ENCODE assay signal across 15 cellular contexts in the genomic region with DNA sequence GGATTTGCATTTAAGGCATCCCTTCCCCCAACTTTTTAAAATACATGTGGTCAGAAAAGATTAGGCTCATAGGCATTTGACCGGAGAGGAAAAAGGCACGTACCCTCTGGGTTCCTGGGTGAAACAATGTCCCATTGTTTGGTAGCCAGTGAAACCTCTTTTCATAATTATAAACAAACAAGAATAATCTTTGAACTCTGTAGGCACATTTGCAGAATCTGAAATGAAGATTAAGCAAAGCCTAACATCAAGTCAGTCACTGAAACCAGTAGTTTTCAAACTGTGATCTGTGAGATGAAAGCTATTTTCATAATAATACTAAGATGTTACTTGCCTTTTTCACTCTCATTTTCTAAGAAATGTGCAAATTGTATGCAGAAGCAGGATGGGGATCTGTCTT.
A peak's percentile ranks its signal among the peaks of the same experiment; 100 is the strongest.
DNase-seq lines count a peak whose midpoint lies in the region; ATAC-seq and TF ChIP-seq lines count a peak whose summit lies in the region.
"Had no signal": no experiment of that assay in that cellular context is flagged by ENCODE, and none has a peak within 500 bp of the region (broad histone marks: within the 10 kb centered on the region; RNA-seq: fewer than 3 reads in every experiment).

No MANE protein-coding gene starts in this region.

- H3K4me3 Mint-ChIP-seq in stimulated activated naive CD8-positive, alpha-beta T cell treated with anti-CD3 and anti-CD28 coated beads, Interleukin-15, amount 100 ng/mL, for 72 hours, result peak overlapping the region in 1 of 2 donors; percentile 30
- H3K4me3 Mint-ChIP-seq in stimulated activated naive B cell treated with anti-CD40 and anti-IgM and Interleukin-4, amounts not matched to agents 10 μg/mL and 1 μg/mL and 100 μg/mL, for 72 hours, result no peak overlapping the region
- H3K4me3 Mint-ChIP-seq: activated B cell treated with CpG ODN at 0.5 μM for 24 hours, HFFc6, natural killer cell had no signal

- H3K9me3 ChIP-seq in BE2C, result no peaks in the 10 kb centered on the region

- TF ChIP-seq CTCF in BE2C (IDR thresholded peaks at IDR 0.05; ENCODE audit: low read depth, low read length), result no peak

- H3K36me3 Mint-ChIP-seq in stimulated activated naive B cell treated with anti-CD40 and anti-IgM and Interleukin-4, amounts not matched to agents 10 μg/mL and 1 μg/mL and 100 μg/mL, for 72 hours, result peaks cover 2 to 7% of the 10 kb centered on the region in 2 donors
- H3K36me3 Mint-ChIP-seq: natural killer cell had no signal

- H3K27ac Mint-ChIP-seq in stimulated activated naive CD8-positive, alpha-beta T cell treated with anti-CD3 and anti-CD28 coated beads, Interleukin-15, amount 100 ng/mL, for 72 hours, result peak overlapping the region in 1 of 2 donors; percentile 25
- no peak overlapping the region for H3K27ac Mint-ChIP-seq in stimulated activated naive B cell treated with anti-CD40 and anti-IgM and Interleukin-4, amounts not matched to agents 10 μg/mL and 1 μg/mL and 100 μg/mL, for 72 hours
- H3K27ac Mint-ChIP-seq: HFFc6, natural killer cell had no signal

- no peaks in the 10 kb centered on the region; the same call in 1 of the 2 replicates for H3K4me1 ChIP-seq in BE2C

- H3K4me3 ChIP-seq in BE2C (ENCODE audit: low read depth, low read length), result no peak overlapping the region
- H3K4me3 ChIP-seq: skin epidermis had no signal

- no peaks in the 10 kb centered on the region for H3K36me3 ChIP-seq in BE2C

- ATAC-seq in stimulated activated naive CD8-positive, alpha-beta T cell treated with anti-CD3 and anti-CD28 coated beads, Interleukin-15, amount 100 ng/mL, for 72 hours, result peak; percentile 69
- ATAC-seq in stimulated activated naive CD8-positive, alpha-beta T cell treated with anti-CD3 and anti-CD28 coated beads, Interleukin-15, Interleukin-2, amounts not matched to agents 100 U/mL and 50 U/mL, for 24 hours, result no peak
- ATAC-seq in stimulated activated naive B cell treated with anti-CD40 and anti-IgM and Interleukin-4, amounts not matched to agents 10 μg/mL and 1 μg/mL and 100 μg/mL, for 72 hours (replicated peaks), result no peak
- ATAC-seq: left lobe of liver, natural killer cell had no signal

- DNase-seq in stimulated activated naive CD8-positive, alpha-beta T cell treated with anti-CD3 and anti-CD28 coated beads, Interleukin-15, amount 100 ng/mL, for 72 hours, result no peak
- DNase-seq in stimulated activated naive CD8-positive, alpha-beta T cell treated with anti-CD3 and anti-CD28 coated beads, Interleukin-15, Interleukin-2, amounts not matched to agents 100 U/mL and 50 U/mL, for 24 hours, result no peak
- DNase-seq in midbrain (lab: John Stamatoyannopoulos, UW) (peak; percentile 41), NCI-H748 treated with DMSO at 0.1 percent for 48 hours (lab: John Stamatoyannopoulos, UW) (no peak), NCI-H2171 (lab: John Stamatoyannopoulos, UW) (no peak), BE2C (no peak)
- DNase-seq in stimulated activated naive B cell treated with anti-CD40 and anti-IgM and Interleukin-4, amounts not matched to agents 10 μg/mL and 1 μg/mL and 100 μg/mL, for 72 hours, result no peak
- DNase-seq: activated B cell treated with CpG ODN at 0.5 μM for 24 hours, activated T-cell treated with anti-CD3 and anti-CD28 coated beads for 4 hours, erythroblast, HFFc6, natural killer cell had no signal

- H3K27me3 ChIP-seq in BE2C, result no peaks in the 10 kb centered on the region

- H3K9me3 Mint-ChIP-seq in stimulated activated naive CD8-positive, alpha-beta T cell treated with anti-CD3 and anti-CD28 coated beads, Interleukin-15, amount 100 ng/mL, for 72 hours, result no peaks in the 10 kb centered on the region
- H3K9me3 Mint-ChIP-seq in stimulated activated naive B cell treated with anti-CD40 and anti-IgM and Interleukin-4, amounts not matched to agents 10 μg/mL and 1 μg/mL and 100 μg/mL, for 72 hours, result peaks cover 0 to 2% of the 10 kb centered on the region in 2 donors
- H3K9me3 Mint-ChIP-seq: activated B cell treated with CpG ODN at 0.5 μM for 24 hours, HFFc6, natural killer cell had no signal

- H3K27me3 Mint-ChIP-seq in stimulated activated naive CD8-positive, alpha-beta T cell treated with anti-CD3 and anti-CD28 coated beads, Interleukin-15, amount 100 ng/mL, for 72 hours, result no peaks in the 10 kb centered on the region
- no peaks in the 10 kb centered on the region for H3K27me3 Mint-ChIP-seq in stimulated activated naive B cell treated with anti-CD40 and anti-IgM and Interleukin-4, amounts not matched to agents 10 μg/mL and 1 μg/mL and 100 μg/mL, for 72 hours
- H3K27me3 Mint-ChIP-seq: activated B cell treated with CpG ODN at 0.5 μM for 24 hours had no signal

- peaks cover 23% of the 10 kb centered on the region for H3K4me1 Mint-ChIP-seq in stimulated activated naive CD8-positive, alpha-beta T cell treated with anti-CD3 and anti-CD28 coated beads, Interleukin-15, amount 100 ng/mL, for 72 hours
- H3K4me1 Mint-ChIP-seq in stimulated activated naive B cell treated with anti-CD40 and anti-IgM and Interleukin-4, amounts not matched to agents 10 μg/mL and 1 μg/mL and 100 μg/mL, for 72 hours, result peaks cover 13 to 26% of the 10 kb centered on the region in 2 donors

- peak overlapping the region; percentile 64 for H3K27ac ChIP-seq in angular gyrus (ENCODE audit: low read depth, low read length)
- H3K27ac ChIP-seq: skin epidermis had no signal
